ENCODE assay signal across 1 cellular context in the genomic region with DNA sequence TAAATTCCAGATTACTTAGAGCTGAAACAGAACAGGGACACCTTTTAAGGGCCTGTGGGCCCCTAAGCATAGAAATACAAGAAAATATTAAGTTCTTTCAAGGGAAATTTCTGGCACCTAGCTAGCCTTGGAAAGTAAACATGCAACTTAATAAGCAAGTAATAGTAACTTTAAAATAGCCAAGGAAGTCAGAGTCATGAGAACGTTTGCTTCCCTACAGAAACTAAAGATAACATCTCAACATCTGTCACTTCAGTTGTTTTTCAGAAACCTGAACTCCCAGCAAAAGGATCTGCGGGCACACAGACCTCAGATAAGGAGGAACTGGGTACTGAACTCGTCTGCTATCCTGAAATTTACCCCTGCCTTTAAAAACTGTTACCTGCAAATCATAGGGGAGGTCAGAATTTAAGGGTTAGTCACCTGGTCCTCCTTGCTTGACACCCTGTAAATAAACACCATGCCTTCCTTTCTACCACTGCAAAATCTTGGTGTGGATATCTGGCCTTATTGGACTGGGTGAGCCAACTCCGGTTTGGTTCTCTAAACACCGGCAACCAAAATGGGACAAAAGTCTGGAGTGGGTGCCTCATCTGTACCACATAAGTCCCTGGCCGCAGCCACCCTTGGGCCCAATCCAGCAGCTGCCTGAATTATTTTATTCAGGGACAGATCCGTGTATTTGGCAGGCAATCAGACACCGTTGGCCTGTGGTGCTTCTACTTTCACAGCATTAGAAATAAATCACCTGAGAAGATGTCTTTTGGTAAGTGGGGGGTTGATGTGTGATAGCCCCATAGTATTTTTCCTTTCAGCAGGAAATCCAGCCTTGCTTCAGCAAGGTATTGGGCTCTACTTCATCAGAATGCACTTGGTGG.
A peak's percentile ranks its signal among the peaks of the same experiment; 100 is the strongest.
TF ChIP-seq lines count a peak whose summit lies in the region.

No MANE protein-coding gene starts in this region.

TF ChIP-seq in K562, 482 proteins besides CTCF, POLR2A, EP300 and RAD21 (continued from another document and continues in another):
- TF ChIP-seq REST (CRISPR knock-in tag; IDR thresholded peaks at IDR 0.05; ENCODE audit: low read depth) (no peak), ZNF589 (CRISPR knock-in tag; IDR thresholded peaks at IDR 0.05; ENCODE audit: low read depth) (0 out of 2 replicates have a peak, but pooled peaks have one; percentile 7), ARNT (IDR thresholded peaks at IDR 0.05) (peak in 1 of 2 experiments; percentile 66; a peak in 1 of 4 replicates), CEBPG (CRISPR knock-in tag; IDR thresholded peaks at IDR 0.05) (no peak), CEBPG (tag; conservative IDR thresholded peaks at IDR 0.05 in 1 of 2, IDR thresholded peaks at IDR 0.05 in 1 of 2) (no peak), ZNF444 (CRISPR knock-in tag; IDR thresholded peaks at IDR 0.05) (no peak), ZKSCAN3 (CRISPR knock-in tag; IDR thresholded peaks at IDR 0.05) (no peak), ETV5 (CRISPR knock-in tag; IDR thresholded peaks at IDR 0.05; ENCODE audit: low read depth) (no peak), MTF1 (CRISPR knock-in tag; IDR thresholded peaks at IDR 0.05; ENCODE audit: borderline replicate concordance) (no peak), IFI16 (CRISPR knock-in tag; IDR thresholded peaks at IDR 0.05) (no peak), TCF7L2 (IDR thresholded peaks at IDR 0.05; ENCODE audit: low read depth, low read length) (no peak), SAFB2 (IDR thresholded peaks at IDR 0.05; ENCODE audit: borderline replicate concordance, low read depth, low read length, severe bottlenecking) (no peak), ZBTB5 (IDR thresholded peaks at IDR 0.05) (no peak), GTF2A2 (tag; IDR thresholded peaks at IDR 0.05) (no peak), BCOR (IDR thresholded peaks at IDR 0.05) (no peak), RBFOX2 (IDR thresholded peaks at IDR 0.05; ENCODE audit: low read depth, low read length) (no peak), KAT7 (CRISPR knock-in tag; IDR thresholded peaks at IDR 0.05; ENCODE audit: borderline replicate concordance) (no peak), ZNF347 (CRISPR knock-in tag; IDR thresholded peaks at IDR 0.05; ENCODE audit: low read depth) (no peak), ZFPM2 (CRISPR knock-in tag; IDR thresholded peaks at IDR 0.05) (no peak), PHTF2 (CRISPR knock-in tag; IDR thresholded peaks at IDR 0.05) (no peak), TAF9B (IDR thresholded peaks at IDR 0.05; ENCODE audit: partially characterized antibody) (no peak), BACH1 (tag; IDR thresholded peaks at IDR 0.05) (0 out of 2 replicates have a peak, but pooled peaks have one; percentile 29), PHB (CRISPR knock-in tag; IDR thresholded peaks at IDR 0.05) (no peak), ZNF830 (CRISPR knock-in tag; IDR thresholded peaks at IDR 0.05) (no peak), PHF21A (IDR thresholded peaks at IDR 0.05; ENCODE audit: borderline replicate concordance, low read depth) (no peak), MAZ (CRISPR knock-in tag; conservative IDR thresholded peaks at IDR 0.05 in 1 of 2, IDR thresholded peaks at IDR 0.05 in 1 of 2) (no peak), STAT5B (CRISPR knock-in tag; IDR thresholded peaks at IDR 0.05) (no peak), TBP (optimal IDR thresholded peaks at IDR 0.05; ENCODE audit: low read depth, low read length) (peak; percentile 19), HMG20A (CRISPR knock-in tag; conservative IDR thresholded peaks at IDR 0.05) (no peak)
- TF ChIP-seq, protein P1, sequence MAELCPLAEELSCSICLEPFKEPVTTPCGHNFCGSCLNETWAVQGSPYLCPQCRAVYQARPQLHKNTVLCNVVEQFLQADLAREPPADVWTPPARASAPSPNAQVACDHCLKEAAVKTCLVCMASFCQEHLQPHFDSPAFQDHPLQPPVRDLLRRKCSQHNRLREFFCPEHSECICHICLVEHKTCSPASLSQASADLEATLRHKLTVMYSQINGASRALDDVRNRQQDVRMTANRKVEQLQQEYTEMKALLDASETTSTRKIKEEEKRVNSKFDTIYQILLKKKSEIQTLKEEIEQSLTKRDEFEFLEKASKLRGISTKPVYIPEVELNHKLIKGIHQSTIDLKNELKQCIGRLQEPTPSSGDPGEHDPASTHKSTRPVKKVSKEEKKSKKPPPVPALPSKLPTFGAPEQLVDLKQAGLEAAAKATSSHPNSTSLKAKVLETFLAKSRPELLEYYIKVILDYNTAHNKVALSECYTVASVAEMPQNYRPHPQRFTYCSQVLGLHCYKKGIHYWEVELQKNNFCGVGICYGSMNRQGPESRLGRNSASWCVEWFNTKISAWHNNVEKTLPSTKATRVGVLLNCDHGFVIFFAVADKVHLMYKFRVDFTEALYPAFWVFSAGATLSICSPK (IDR thresholded peaks at IDR 0.05; ENCODE audit: borderline replicate concordance), result no peak
- TF ChIP-seq, protein P2, sequence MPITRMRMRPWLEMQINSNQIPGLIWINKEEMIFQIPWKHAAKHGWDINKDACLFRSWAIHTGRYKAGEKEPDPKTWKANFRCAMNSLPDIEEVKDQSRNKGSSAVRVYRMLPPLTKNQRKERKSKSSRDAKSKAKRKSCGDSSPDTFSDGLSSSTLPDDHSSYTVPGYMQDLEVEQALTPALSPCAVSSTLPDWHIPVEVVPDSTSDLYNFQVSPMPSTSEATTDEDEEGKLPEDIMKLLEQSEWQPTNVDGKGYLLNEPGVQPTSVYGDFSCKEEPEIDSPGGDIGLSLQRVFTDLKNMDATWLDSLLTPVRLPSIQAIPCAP (CRISPR knock-in tag; IDR thresholded peaks at IDR 0.05; ENCODE audit: borderline replicate concordance), result no peak
- TF ChIP-seq, protein P3, sequence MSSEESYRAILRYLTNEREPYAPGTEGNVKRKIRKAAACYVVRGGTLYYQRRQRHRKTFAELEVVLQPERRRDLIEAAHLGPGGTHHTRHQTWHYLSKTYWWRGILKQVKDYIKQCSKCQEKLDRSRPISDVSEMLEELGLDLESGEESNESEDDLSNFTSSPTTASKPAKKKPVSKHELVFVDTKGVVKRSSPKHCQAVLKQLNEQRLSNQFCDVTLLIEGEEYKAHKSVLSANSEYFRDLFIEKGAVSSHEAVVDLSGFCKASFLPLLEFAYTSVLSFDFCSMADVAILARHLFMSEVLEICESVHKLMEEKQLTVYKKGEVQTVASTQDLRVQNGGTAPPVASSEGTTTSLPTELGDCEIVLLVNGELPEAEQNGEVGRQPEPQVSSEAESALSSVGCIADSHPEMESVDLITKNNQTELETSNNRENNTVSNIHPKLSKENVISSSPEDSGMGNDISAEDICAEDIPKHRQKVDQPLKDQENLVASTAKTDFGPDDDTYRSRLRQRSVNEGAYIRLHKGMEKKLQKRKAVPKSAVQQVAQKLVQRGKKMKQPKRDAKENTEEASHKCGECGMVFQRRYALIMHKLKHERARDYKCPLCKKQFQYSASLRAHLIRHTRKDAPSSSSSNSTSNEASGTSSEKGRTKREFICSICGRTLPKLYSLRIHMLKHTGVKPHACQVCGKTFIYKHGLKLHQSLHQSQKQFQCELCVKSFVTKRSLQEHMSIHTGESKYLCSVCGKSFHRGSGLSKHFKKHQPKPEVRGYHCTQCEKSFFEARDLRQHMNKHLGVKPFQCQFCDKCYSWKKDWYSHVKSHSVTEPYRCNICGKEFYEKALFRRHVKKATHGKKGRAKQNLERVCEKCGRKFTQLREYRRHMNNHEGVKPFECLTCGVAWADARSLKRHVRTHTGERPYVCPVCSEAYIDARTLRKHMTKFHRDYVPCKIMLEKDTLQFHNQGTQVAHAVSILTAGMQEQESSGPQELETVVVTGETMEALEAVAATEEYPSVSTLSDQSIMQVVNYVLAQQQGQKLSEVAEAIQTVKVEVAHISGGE (CRISPR knock-in tag; IDR thresholded peaks at IDR 0.05), result no peak
- TF ChIP-seq, protein P4, sequence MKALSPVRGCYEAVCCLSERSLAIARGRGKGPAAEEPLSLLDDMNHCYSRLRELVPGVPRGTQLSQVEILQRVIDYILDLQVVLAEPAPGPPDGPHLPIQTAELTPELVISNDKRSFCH (CRISPR knock-in tag; IDR thresholded peaks at IDR 0.05), result no peak
- TF ChIP-seq, protein P4 (tag; IDR thresholded peaks at IDR 0.05), result 0 out of 2 replicates have a peak, but pooled peaks have one; percentile 55
- TF ChIP-seq, protein P5, sequence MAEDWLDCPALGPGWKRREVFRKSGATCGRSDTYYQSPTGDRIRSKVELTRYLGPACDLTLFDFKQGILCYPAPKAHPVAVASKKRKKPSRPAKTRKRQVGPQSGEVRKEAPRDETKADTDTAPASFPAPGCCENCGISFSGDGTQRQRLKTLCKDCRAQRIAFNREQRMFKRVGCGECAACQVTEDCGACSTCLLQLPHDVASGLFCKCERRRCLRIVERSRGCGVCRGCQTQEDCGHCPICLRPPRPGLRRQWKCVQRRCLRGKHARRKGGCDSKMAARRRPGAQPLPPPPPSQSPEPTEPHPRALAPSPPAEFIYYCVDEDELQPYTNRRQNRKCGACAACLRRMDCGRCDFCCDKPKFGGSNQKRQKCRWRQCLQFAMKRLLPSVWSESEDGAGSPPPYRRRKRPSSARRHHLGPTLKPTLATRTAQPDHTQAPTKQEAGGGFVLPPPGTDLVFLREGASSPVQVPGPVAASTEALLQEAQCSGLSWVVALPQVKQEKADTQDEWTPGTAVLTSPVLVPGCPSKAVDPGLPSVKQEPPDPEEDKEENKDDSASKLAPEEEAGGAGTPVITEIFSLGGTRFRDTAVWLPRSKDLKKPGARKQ (CRISPR knock-in tag; IDR thresholded peaks at IDR 0.05), result no peak
- TF ChIP-seq, protein P6, sequence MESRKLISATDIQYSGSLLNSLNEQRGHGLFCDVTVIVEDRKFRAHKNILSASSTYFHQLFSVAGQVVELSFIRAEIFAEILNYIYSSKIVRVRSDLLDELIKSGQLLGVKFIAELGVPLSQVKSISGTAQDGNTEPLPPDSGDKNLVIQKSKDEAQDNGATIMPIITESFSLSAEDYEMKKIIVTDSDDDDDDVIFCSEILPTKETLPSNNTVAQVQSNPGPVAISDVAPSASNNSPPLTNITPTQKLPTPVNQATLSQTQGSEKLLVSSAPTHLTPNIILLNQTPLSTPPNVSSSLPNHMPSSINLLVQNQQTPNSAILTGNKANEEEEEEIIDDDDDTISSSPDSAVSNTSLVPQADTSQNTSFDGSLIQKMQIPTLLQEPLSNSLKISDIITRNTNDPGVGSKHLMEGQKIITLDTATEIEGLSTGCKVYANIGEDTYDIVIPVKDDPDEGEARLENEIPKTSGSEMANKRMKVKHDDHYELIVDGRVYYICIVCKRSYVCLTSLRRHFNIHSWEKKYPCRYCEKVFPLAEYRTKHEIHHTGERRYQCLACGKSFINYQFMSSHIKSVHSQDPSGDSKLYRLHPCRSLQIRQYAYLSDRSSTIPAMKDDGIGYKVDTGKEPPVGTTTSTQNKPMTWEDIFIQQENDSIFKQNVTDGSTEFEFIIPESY (CRISPR knock-in tag; IDR thresholded peaks at IDR 0.05), result no peak
- TF ChIP-seq, protein P7, sequence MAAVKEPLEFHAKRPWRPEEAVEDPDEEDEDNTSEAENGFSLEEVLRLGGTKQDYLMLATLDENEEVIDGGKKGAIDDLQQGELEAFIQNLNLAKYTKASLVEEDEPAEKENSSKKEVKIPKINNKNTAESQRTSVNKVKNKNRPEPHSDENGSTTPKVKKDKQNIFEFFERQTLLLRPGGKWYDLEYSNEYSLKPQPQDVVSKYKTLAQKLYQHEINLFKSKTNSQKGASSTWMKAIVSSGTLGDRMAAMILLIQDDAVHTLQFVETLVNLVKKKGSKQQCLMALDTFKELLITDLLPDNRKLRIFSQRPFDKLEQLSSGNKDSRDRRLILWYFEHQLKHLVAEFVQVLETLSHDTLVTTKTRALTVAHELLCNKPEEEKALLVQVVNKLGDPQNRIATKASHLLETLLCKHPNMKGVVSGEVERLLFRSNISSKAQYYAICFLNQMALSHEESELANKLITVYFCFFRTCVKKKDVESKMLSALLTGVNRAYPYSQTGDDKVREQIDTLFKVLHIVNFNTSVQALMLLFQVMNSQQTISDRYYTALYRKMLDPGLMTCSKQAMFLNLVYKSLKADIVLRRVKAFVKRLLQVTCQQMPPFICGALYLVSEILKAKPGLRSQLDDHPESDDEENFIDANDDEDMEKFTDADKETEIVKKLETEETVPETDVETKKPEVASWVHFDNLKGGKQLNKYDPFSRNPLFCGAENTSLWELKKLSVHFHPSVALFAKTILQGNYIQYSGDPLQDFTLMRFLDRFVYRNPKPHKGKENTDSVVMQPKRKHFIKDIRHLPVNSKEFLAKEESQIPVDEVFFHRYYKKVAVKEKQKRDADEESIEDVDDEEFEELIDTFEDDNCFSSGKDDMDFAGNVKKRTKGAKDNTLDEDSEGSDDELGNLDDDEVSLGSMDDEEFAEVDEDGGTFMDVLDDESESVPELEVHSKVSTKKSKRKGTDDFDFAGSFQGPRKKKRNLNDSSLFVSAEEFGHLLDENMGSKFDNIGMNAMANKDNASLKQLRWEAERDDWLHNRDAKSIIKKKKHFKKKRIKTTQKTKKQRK (IDR thresholded peaks at IDR 0.05; ENCODE audit: borderline replicate concordance, low read depth, low read length), result no peak
